Comparison of ENCODE assay signal across 13 cellular contexts in the genomic region with DNA sequence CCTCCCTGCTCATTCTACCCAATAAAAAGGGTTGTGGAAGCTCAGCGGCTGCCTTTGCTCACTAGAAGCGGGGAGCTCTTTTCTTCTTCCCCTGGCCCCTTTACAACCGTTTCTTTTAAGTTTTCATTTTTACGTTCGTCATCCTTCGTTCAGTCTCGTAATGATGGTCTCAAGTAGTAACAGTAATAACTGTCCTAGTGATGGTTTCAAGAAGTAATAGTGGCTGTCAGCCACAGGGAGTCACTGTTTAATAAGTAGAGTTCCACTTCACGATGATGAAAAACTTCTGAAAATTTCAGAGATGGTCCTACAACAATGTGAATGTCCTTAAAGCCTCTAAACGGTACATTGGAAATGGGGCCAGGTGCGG. TPM values are rescaled to one million over a fixed set of nuclear protein-coding genes. Genes with fewer than 3 reads are reported as not detected.
A peak's percentile ranks its signal among the peaks of the same experiment; 100 is the strongest.
DNase-seq lines count a peak whose midpoint lies in the region; ATAC-seq, FAIRE-seq and TF ChIP-seq lines count a peak whose summit lies in the region.
"Had no signal": no experiment of that assay in that cellular context is flagged by ENCODE, and none has a peak within 500 bp of the region (broad histone marks: within the 10 kb centered on the region; RNA-seq: fewer than 3 reads in every experiment).

No MANE protein-coding gene starts in this region.

- H3K27me3 ChIP-seq in HCT116 (ENCODE audit: insufficient read depth, low read length) = peaks cover 20% of the 10 kb centered on the region
- peaks cover 18% of the 10 kb centered on the region for H3K27me3 ChIP-seq in PC-3 (ENCODE audit: low read length)
- H3K27me3 ChIP-seq in keratinocyte (ENCODE audit: control insufficient read depth, extremely low read depth, insufficient read depth, low read length) = peaks cover 9% of the 10 kb centered on the region

- FAIRE-seq in keratinocyte (lab: Jason Lieb, UNC) = no peak

- H3K4me2 ChIP-seq in HCT116 (ENCODE audit: low read length) = no peak overlapping the region
- peak overlapping the region; percentile 47 for H3K4me2 ChIP-seq in PC-3 (ENCODE audit: low read length)
- peak overlapping the region; percentile 10 for H3K4me2 ChIP-seq in keratinocyte (ENCODE audit: control insufficient read depth, extremely low read depth, insufficient read depth, low read depth, low read length)

- dilution Hi-C loops in keratinocyte (cut with MboI; ENCODE audit: extremely low pct_ligation_motif_present, low sequenced_read_pairs) = no loop called here

- H3K36me3 ChIP-seq in HCT116 (ENCODE audit: control insufficient read depth in 1 of 2, insufficient read depth in 2 of 2, low read length in 2 of 2) = no peaks in the 10 kb centered on the region
- no peaks in the 10 kb centered on the region for H3K36me3 ChIP-seq in PC-3 (ENCODE audit: low read depth, low read length)
- H3K36me3 ChIP-seq in keratinocyte (ENCODE audit: control insufficient read depth in 2 of 2, extremely low read depth in 1 of 2, insufficient read depth in 2 of 2, low read length in 2 of 2) = no peaks in the 10 kb centered on the region

- H2AFZ ChIP-seq in HCT116 (ENCODE audit: low read depth, low read length, poor library complexity, severe bottlenecking) (no peak overlapping the region), PC-3 (ENCODE audit: low read length) (peak overlapping the region; percentile 18; the same call in 1 of the 2 replicates), keratinocyte (ENCODE audit: control insufficient read depth, low read length) (no peak overlapping the region)

- H3K27ac Mint-ChIP-seq in activated T-helper 2 cell treated with anti-CD3 and anti-CD28 coated beads, Interferon-gamma antibody, Interleukin-2, Interleukin-4, amounts not matched to agents 10 μg/mL and 5 μg/mL and 100 μg/mL, durations not matched to agents 14 hours and 24 hours and 36 hours = no peak overlapping the region

- RAD21 ChIA-PET in HCT116 (lab: Charles Lee; ENCODE audit: low non-redundant PET in 1 of 2, low total read pairs in 2 of 2, uncharacterized antibody in 2 of 2, unreplicated experiment in 2 of 2) = no interaction called here

- DNase-seq in DMS114 treated with DMSO at 0.1 percent for 48 hours (lab: John Stamatoyannopoulos, UW; ENCODE audit: unreplicated experiment) = peak; percentile 9
- DNase-seq in HCT116 (ENCODE audit: low read depth, low spot score) = peak; percentile 16
- peak; percentile 55 for DNase-seq in PC-3
- no peak for DNase-seq in keratinocyte (ENCODE audit: low read depth, low spot score)
- DNase-seq in COLO668 (lab: John Stamatoyannopoulos, UW; ENCODE audit: unreplicated experiment) = no peak
- DNase-seq in Right ventricle myocardium inferior (ENCODE audit: missing footprints) = no peak
- no peak for DNase-seq in head of caudate nucleus
- DNase-seq in activated T-helper 2 cell treated with anti-CD3 and anti-CD28 coated beads, Interferon-gamma antibody, Interleukin-2, Interleukin-4, amounts not matched to agents 10 μg/mL and 5 μg/mL and 100 μg/mL, durations not matched to agents 14 hours and 24 hours and 36 hours (ENCODE audit: low spot score) = no peak
- DNase-seq: NCI-H1436 treated with DMSO at 0.1 percent for 48 hours; stimulated activated CD4-positive, alpha-beta T cell treated with anti-CD3 and anti-CD28 coated beads, Interleukin-4, amount 100 ng/mL, for 1 hour had no signal

- H3K79me2 ChIP-seq in HCT116 (ENCODE audit: insufficient read depth, low read length) (no peaks in the 10 kb centered on the region), PC-3 (ENCODE audit: low read length) (no peaks in the 10 kb centered on the region), keratinocyte (ENCODE audit: control insufficient read depth, insufficient read depth, low read length) (no peaks in the 10 kb centered on the region)

- no peak overlapping the region for H3K4me3 Mint-ChIP-seq in activated T-helper 2 cell treated with anti-CD3 and anti-CD28 coated beads, Interferon-gamma antibody, Interleukin-2, Interleukin-4, amounts not matched to agents 10 μg/mL and 5 μg/mL and 100 μg/mL, durations not matched to agents 14 hours and 24 hours and 36 hours (ENCODE audit: low read depth)

- intact Hi-C loops in HCT116 (cut with micrococcal nuclease) (loop anchor here (5.0 kb wide), 1 partner anchor 447 kb away; no protein-coding TSS in a partner anchor), PC-3 (cut with micrococcal nuclease) (loop anchor here (2.0 to 5.0 kb wide), 2 partner anchors 72 to 637 kb away; no protein-coding TSS in a partner anchor), Right ventricle myocardium inferior (cut with DNase I) (no loop called here), head of caudate nucleus (cut with DNase I) (no loop called here)
- intact Hi-C loops in activated T-helper 2 cell treated with anti-CD3 and anti-CD28 coated beads, Interferon-gamma antibody, Interleukin-2, Interleukin-4, amounts not matched to agents 10 μg/mL and 5 μg/mL and 100 μg/mL, durations not matched to agents 14 hours and 24 hours and 36 hours (cut with micrococcal nuclease) = no loop called here

- H3K9me3 ChIP-seq in HCT116 (ENCODE audit: control insufficient read depth in 1 of 2, insufficient read depth in 1 of 2, low read depth in 1 of 2, low read length in 2 of 2) (no peaks in the 10 kb centered on the region), PC-3 (ENCODE audit: low read length) (no peaks in the 10 kb centered on the region), keratinocyte (ENCODE audit: control insufficient read depth, low read depth, low read length) (no peaks in the 10 kb centered on the region)

- H3F3A ChIP-seq in PC-3 (ENCODE audit: low read length, unreplicated experiment) = no peaks in the 10 kb centered on the region

- no peaks in the 10 kb centered on the region for H3K9me3 Mint-ChIP-seq in activated T-helper 2 cell treated with anti-CD3 and anti-CD28 coated beads, Interferon-gamma antibody, Interleukin-2, Interleukin-4, amounts not matched to agents 10 μg/mL and 5 μg/mL and 100 μg/mL, durations not matched to agents 14 hours and 24 hours and 36 hours

- no peaks in the 10 kb centered on the region for H3K36me3 Mint-ChIP-seq in activated T-helper 2 cell treated with anti-CD3 and anti-CD28 coated beads, Interferon-gamma antibody, Interleukin-2, Interleukin-4, amounts not matched to agents 10 μg/mL and 5 μg/mL and 100 μg/mL, durations not matched to agents 14 hours and 24 hours and 36 hours (ENCODE audit: low read depth)

- BruUV-seq in HCT116 (replicated peaks; lab: Mats Ljungman, UMichigan) (no TSS peak), PC-3 (replicated peaks; lab: Mats Ljungman, UMichigan) (no TSS peak)

- no peak overlapping the region for H3K9ac ChIP-seq in HCT116 (ENCODE audit: low read length)
- H3K9ac ChIP-seq in PC-3 (ENCODE audit: low read length) = no peak overlapping the region
- H3K9ac ChIP-seq in keratinocyte (ENCODE audit: control insufficient read depth, extremely low read depth, insufficient read depth, low read length) = no peak overlapping the region

- TF ChIP-seq CTCF in HCT116 (IDR thresholded peaks at IDR 0.05 in 2 of 3, conservative IDR thresholded peaks at IDR 0.05 in 1 of 3; ENCODE audit: borderline replicate concordance in 1 of 3, insufficient read depth in 1 of 3, low read depth in 2 of 3, low read length in 2 of 3) = peak; percentile 16 to 60 (median 33); a peak in 3 of 6 replicates
- TF ChIP-seq CTCF in PC-3 (conservative IDR thresholded peaks at IDR 0.05; ENCODE audit: low read depth, low read length) = peak; percentile 71
- TF ChIP-seq CTCF in keratinocyte (optimal IDR thresholded peaks at IDR 0.05 in 1 of 3, IDR thresholded peaks at IDR 0.05 in 1 of 3, conservative IDR thresholded peaks at IDR 0.05 in 1 of 3; ENCODE audit: extremely low read depth in 1 of 3, insufficient read depth in 2 of 3, low read length in 3 of 3) = no peak

- H3K4me1 ChIP-seq in HCT116 (ENCODE audit: control insufficient read depth in 1 of 2, insufficient read depth in 2 of 2, low read length in 2 of 2) = no peaks in the 10 kb centered on the region
- H3K4me1 ChIP-seq in PC-3 (ENCODE audit: insufficient read depth, low read length) = peaks cover 9% of the 10 kb centered on the region
- peaks cover 5% of the 10 kb centered on the region for H3K4me1 ChIP-seq in keratinocyte (ENCODE audit: control insufficient read depth, extremely low read depth, insufficient read depth, low read length)

- POLR2A ChIA-PET in HCT116 (lab: Charles Lee) (no interaction called here), PC-3 (lab: Charles Lee; ENCODE audit: unreplicated experiment) (interaction anchor here (0.6 kb wide), 1 partner anchor 1011 kb away, joined by 20 read pairs; no protein-coding TSS in a partner anchor)

- H3K27ac ChIP-seq in HCT116 (ENCODE audit: low read depth, low read length) (no peak overlapping the region), PC-3 (ENCODE audit: low read length) (no peak overlapping the region), keratinocyte (ENCODE audit: control insufficient read depth, insufficient read depth, low read length) (no peak overlapping the region)

- H3K27me3 Mint-ChIP-seq in activated T-helper 2 cell treated with anti-CD3 and anti-CD28 coated beads, Interferon-gamma antibody, Interleukin-2, Interleukin-4, amounts not matched to agents 10 μg/mL and 5 μg/mL and 100 μg/mL, durations not matched to agents 14 hours and 24 hours and 36 hours (ENCODE audit: low read depth) = peaks cover 24% of the 10 kb centered on the region

- no peak for TF ChIP-seq POLR2A in HCT116 (IDR thresholded peaks at IDR 0.05; ENCODE audit: borderline replicate concordance, extremely low read depth, insufficient read depth, insufficient read length)

- H3K9me2 ChIP-seq in HCT116 (ENCODE audit: insufficient read depth) (no peaks in the 10 kb centered on the region), PC-3 (replicated peaks; ENCODE audit: low read length) (no peaks in the 10 kb centered on the region)

- CTCF ChIA-PET in HCT116 (lab: Charles Lee) (no interaction called here), PC-3 (lab: Charles Lee) (interaction anchor here (0.7 kb wide), 1 partner anchor 420 kb away, joined by 3 read pairs; no protein-coding TSS in a partner anchor)

- H4K20me1 ChIP-seq in HCT116 (ENCODE audit: insufficient read depth) = no peaks in the 10 kb centered on the region
- H4K20me1 ChIP-seq in PC-3 (ENCODE audit: low read length) = no peaks in the 10 kb centered on the region
- H4K20me1 ChIP-seq in keratinocyte (ENCODE audit: control insufficient read depth, extremely low read depth, insufficient read depth, low read length) = no peaks in the 10 kb centered on the region

- peak; percentile 51 for TF ChIP-seq RAD21 in HCT116 (IDR thresholded peaks at IDR 0.05; ENCODE audit: low read depth)

- no peaks in the 10 kb centered on the region for H3K9me1 ChIP-seq in keratinocyte (ENCODE audit: control insufficient read depth, extremely low read depth, insufficient read depth, low read length)

- H3K4me1 Mint-ChIP-seq in activated T-helper 2 cell treated with anti-CD3 and anti-CD28 coated beads, Interferon-gamma antibody, Interleukin-2, Interleukin-4, amounts not matched to agents 10 μg/mL and 5 μg/mL and 100 μg/mL, durations not matched to agents 14 hours and 24 hours and 36 hours (ENCODE audit: low read depth) = no peaks in the 10 kb centered on the region

- H3K4me3 ChIP-seq in HCT116 (replicated peaks in 1 of 2; ENCODE audit: low read depth in 1 of 2, low read length in 2 of 2) (no peak overlapping the region), PC-3 (ENCODE audit: low read length) (peak overlapping the region; percentile 15; the same call in 1 of the 2 replicates), keratinocyte (ENCODE audit: control insufficient read depth in 2 of 3, extremely low read depth in 1 of 3, insufficient read depth in 2 of 3, low read depth in 1 of 3, low read length in 3 of 3) (no peak overlapping the region)

- ATAC-seq in HCT116 (peak; percentile 75), PC-3 (peak; percentile 82), Right ventricle myocardium inferior (no peak)

RNA-seq across cellular contexts. Expression of a gene that starts 6.2 kb away (rescaled TPM):
- not detected for total RNA-seq in HCT116 (2021; ENCODE audit: unreplicated experiment)
- polyA plus RNA-seq in HCT116 (2012) = not detected in 2 replicates
- total RNA-seq in PC-3 (2014; rRNA removed) = not detected in 2 replicates
- polyA plus RNA-seq in keratinocyte = 0.03 to 0.09 TPM (median 0.07 TPM) in 3 replicates
- not detected for polyA plus RNA-seq in keratinocyte (2011; ENCODE audit: low read depth)
- polyA plus RNA-seq in keratinocyte (2011; cell fraction: cytosol; rRNA removed) = 0.04 and 0.06 TPM in 2 replicates
- 0.05 and 0.11 TPM in 2 replicates for polyA plus RNA-seq in keratinocyte (2011; cell fraction: nucleus; rRNA removed)
- polyA plus RNA-seq in keratinocyte (2012; ENCODE audit: low replicate concordance) = 0.08 TPM in 1 of 2 replicates, not detected in the other
- polyA minus RNA-seq in keratinocyte = not detected in 3 replicates
- not detected for polyA minus RNA-seq in keratinocyte (2011; cell fraction: cytosol; rRNA and poly(A)+ RNA removed)
- not detected in 2 replicates for polyA minus RNA-seq in keratinocyte (2011; cell fraction: nucleus; rRNA and poly(A)+ RNA removed)
- total RNA-seq in Right ventricle myocardium inferior = not detected
- total RNA-seq in activated T-helper 2 cell treated with anti-CD3 and anti-CD28 coated beads, Interferon-gamma antibody, Interleukin-2, Interleukin-4, amounts not matched to agents 10 μg/mL and 5 μg/mL and 100 μg/mL, durations not matched to agents 14 hours and 24 hours and 36 hours = not detected in 2 replicates
- total RNA-seq: fibroblast of lung, mononuclear cell had no signal
- polyA plus RNA-seq: adipose tissue, fibroblast of lung had no signal

Comparison
In these comparisons a context has a peak if more than half of its experiments do, and no peak if none do; other contexts are left out.
1. DNase-seq: peak in DMS114 treated with DMSO at 0.1 percent for 48 hours (single experiment), HCT116 (single experiment) and PC-3 (single experiment); none in keratinocyte (single experiment), COLO668 (single experiment), Right ventricle myocardium inferior (single experiment), head of caudate nucleus (0 of 42) and activated T-helper 2 cell treated with anti-CD3 and anti-CD28 coated beads, Interferon-gamma antibody, Interleukin-2, Interleukin-4, amounts not matched to agents 10 μg/mL and 5 μg/mL and 100 μg/mL, durations not matched to agents 14 hours and 24 hours and 36 hours (single experiment).
2. CTCF ChIP-seq: peak in HCT116 (3 of 3) and PC-3 (single experiment); none in keratinocyte (0 of 3).
3. intact Hi-C loops: an anchor here in HCT116 (5.0 kb wide) and PC-3 (2.0 to 5.0 kb wide); none called in Right ventricle myocardium inferior, head of caudate nucleus and activated T-helper 2 cell treated with anti-CD3 and anti-CD28 coated beads, Interferon-gamma antibody, Interleukin-2, Interleukin-4, amounts not matched to agents 10 μg/mL and 5 μg/mL and 100 μg/mL, durations not matched to agents 14 hours and 24 hours and 36 hours.